ENCODE assay signal across 16 cellular contexts in genomic region chr11:65063532-65063931, GRCh38. TPM values are rescaled to one million over a fixed set of nuclear protein-coding genes. Genes with fewer than 3 reads are reported as not detected.
A peak's percentile ranks its signal among the peaks of the same experiment; 100 is the strongest.
DNase-seq lines count a peak whose midpoint lies in the region; ATAC-seq and TF ChIP-seq lines count a peak whose summit lies in the region.
"Had no signal": no experiment of that assay in that cellular context is flagged by ENCODE, and none has a peak within 500 bp of the region (broad histone marks: within the 10 kb centered on the region; RNA-seq: fewer than 3 reads in every experiment).

No MANE protein-coding gene starts in this region.

- no peaks in the 10 kb centered on the region for H3K4me1 ChIP-seq in foreskin keratinocyte
- H3K4me1 ChIP-seq: BE2C had no signal

- DNase-seq in activated CD4-positive, alpha-beta T cell treated with anti-CD3 and anti-CD28 coated beads for 48 hours: peak; percentile 21
- DNase-seq in activated CD4-positive, alpha-beta T cell treated with anti-CD3 and anti-CD28 coated beads, Interleukin-2, amount 50 U/mL, for 4 hours: no peak
- DNase-seq in foreskin keratinocyte: no peak
- DNase-seq in NOMO-1 treated with dmso at 0.1 percent for 144 hours (lab: John Stamatoyannopoulos, UW; ENCODE audit: unreplicated experiment): no peak
- DNase-seq: 8988T; BE2C; CD4-positive, alpha-beta T cell; EL; NCI-H187; NCI-H226; NCI-H524 treated with DMSO at 0.1 percent for 48 hours had no signal

- no peak overlapping the region for H3K27ac ChIP-seq in foreskin keratinocyte
- H3K27ac ChIP-seq: SK-N-MC had no signal

- no peak for TF ChIP-seq CTCF in foreskin keratinocyte (conservative IDR thresholded peaks at IDR 0.05)

- H3K27me3 ChIP-seq in foreskin keratinocyte: no peaks in the 10 kb centered on the region
- H3K27me3 ChIP-seq: BE2C had no signal

- peak; percentile 23 for ATAC-seq in foreskin keratinocyte
- ATAC-seq: GM23338, Panc1, Right ventricle myocardium inferior had no signal

RNA-seq across cellular contexts. Expression of gene NAALADL1, which starts 5.2 kb away (rescaled TPM):
- 5.6 and 11.7 TPM in 2 replicates for total RNA-seq in foreskin keratinocyte
- 6.4 and 12.7 TPM in 2 replicates for polyA plus RNA-seq in foreskin keratinocyte
- total RNA-seq: LHCN-M2 had no signal

RNA-seq across cellular contexts. Expression of gene CDCA5, which starts 20.3 kb away (rescaled TPM):
- 37.4 and 42.8 TPM in 2 replicates for total RNA-seq in foreskin keratinocyte
- 33.3 and 43.4 TPM in 2 replicates for polyA plus RNA-seq in foreskin keratinocyte

RNA-seq across cellular contexts. Expression of gene ZFPL1, which starts 20.5 kb away (rescaled TPM):
- 35.4 and 39.8 TPM in 2 replicates for total RNA-seq in foreskin keratinocyte
- 48.3 and 57.2 TPM in 2 replicates for polyA plus RNA-seq in foreskin keratinocyte

RNA-seq across cellular contexts. Expression of gene SAC3D1, which starts 22.5 kb away (rescaled TPM):
- 14.6 and 19.0 TPM in 2 replicates for total RNA-seq in foreskin keratinocyte
- 27.6 and 30.3 TPM in 2 replicates for polyA plus RNA-seq in foreskin keratinocyte

RNA-seq across cellular contexts. Expression of gene VPS51, which starts 32.5 kb away (rescaled TPM):
- 59.1 and 61.5 TPM in 2 replicates for total RNA-seq in foreskin keratinocyte
- polyA plus RNA-seq in foreskin keratinocyte: 68.5 and 74.6 TPM in 2 replicates
